Comparison of ENCODE assay signal across 15 cellular contexts in genomic region chr1:180181996-180182675, GRCh38. TPM values are rescaled to one million over a fixed set of nuclear protein-coding genes. Genes with fewer than 3 reads are reported as not detected.
A peak's percentile ranks its signal among the peaks of the same experiment; 100 is the strongest.
DNase-seq lines count a peak whose midpoint lies in the region; TF ChIP-seq lines count a peak whose summit lies in the region.
"Had no signal": no experiment of that assay in that cellular context is flagged by ENCODE, and none has a peak within 500 bp of the region (broad histone marks: within the 10 kb centered on the region; RNA-seq: fewer than 3 reads in every experiment).

No MANE protein-coding gene starts in this region.

- H3K4me3 Mint-ChIP-seq in H9 (no peak overlapping the region), glutamatergic neuron (ENCODE audit: unreplicated experiment) (no peak overlapping the region)
- H3K4me3 Mint-ChIP-seq: CD8-positive, alpha-beta T cell had no signal

- peak; percentile 50 for DNase-seq in DMS 273 (lab: John Stamatoyannopoulos, UW; ENCODE audit: unreplicated experiment)
- DNase-seq in DMS 273 treated with DMSO at 0.1 percent for 48 hours (lab: John Stamatoyannopoulos, UW): no peak
- DNase-seq in H9: no peak
- peak; percentile 14 for DNase-seq in glutamatergic neuron
- DNase-seq in sigmoid colon: peak; percentile 57
- DNase-seq in NCI-H2196 (lab: John Stamatoyannopoulos, UW; ENCODE audit: unreplicated experiment): no peak
- no peak for DNase-seq in coronary artery (ENCODE audit: low spot score)
- DNase-seq in G401 (ENCODE audit: low spot score): no peak
- DNase-seq: CD8-positive, alpha-beta T cell; DMS79 treated with DMSO at 0.1 percent for 48 hours; NCI-H1436 had no signal

- peak overlapping the region; percentile 37 to 91 (median 80); a peak in 5 of 7 replicates for H3K27ac Mint-ChIP-seq in H9
- H3K27ac Mint-ChIP-seq in glutamatergic neuron (ENCODE audit: unreplicated experiment): peak overlapping the region; percentile 59
- H3K27ac Mint-ChIP-seq: CD8-positive, alpha-beta T cell had no signal

- H2BK120ac ChIP-seq in H9 (ENCODE audit: low read depth, low read length, poor library complexity, severe bottlenecking): no peak overlapping the region

- H3K4me1 ChIP-seq in H9 (ENCODE audit: insufficient read depth, low read length): no peaks in the 10 kb centered on the region
- no peaks in the 10 kb centered on the region for H3K4me1 ChIP-seq in sigmoid colon

- no peak overlapping the region for H3T11ph ChIP-seq in H9 (ENCODE audit: low read length)

- no peak overlapping the region for H2AFZ ChIP-seq in H9 (ENCODE audit: low read length)

- H3K9ac ChIP-seq in H9 (ENCODE audit: extremely low read depth, insufficient read length, low read length): no peak overlapping the region

- H3K27me3 ChIP-seq in H9 (ENCODE audit: insufficient read depth, low read length) (no peaks in the 10 kb centered on the region), sigmoid colon (no peaks in the 10 kb centered on the region)

- H2AK5ac ChIP-seq in H9 (ENCODE audit: insufficient read length, low read length): no peak overlapping the region

- H3K79me1 ChIP-seq in H9 (ENCODE audit: insufficient read depth, low read depth, low read length, poor library complexity, severe bottlenecking): no peaks in the 10 kb centered on the region

- no peak overlapping the region for H3K27ac ChIP-seq in H9 (ENCODE audit: insufficient read length, low read depth, low read length)
- H3K27ac ChIP-seq in sigmoid colon: no peak overlapping the region
- no peak overlapping the region for H3K27ac ChIP-seq in coronary artery
- H3K27ac ChIP-seq: 22Rv1 had no signal

- no peak overlapping the region for H2BK15ac ChIP-seq in H9 (ENCODE audit: low read depth, low read length)

- no peak overlapping the region for H4K91ac ChIP-seq in H9 (ENCODE audit: insufficient read length, low read depth, low read length)

- no peak overlapping the region for H2BK12ac ChIP-seq in H9 (ENCODE audit: insufficient read length, low read depth, low read length)

- intact Hi-C loops in sigmoid colon (cut with DNase I): no loop called here

- no peak overlapping the region for H2BK20ac ChIP-seq in H9 (ENCODE audit: low read depth, low read length, poor library complexity, severe bottlenecking)

- H3K56ac ChIP-seq in H9 (ENCODE audit: insufficient read length, low read depth, low read length): no peak overlapping the region

- H4K20me1 ChIP-seq in H9 (ENCODE audit: control insufficient read depth, insufficient read depth, insufficient read length): no peaks in the 10 kb centered on the region

- H3K14ac ChIP-seq in H9 (ENCODE audit: insufficient read depth, low read length): no peak overlapping the region

- no peaks in the 10 kb centered on the region for H3K79me2 ChIP-seq in H9 (ENCODE audit: insufficient read depth, low read length)

- in situ Hi-C loops in G401 (cut with HindIII; ENCODE audit: low sequenced_read_pairs): no loop called here

- TF ChIP-seq EP300 in sigmoid colon (IDR thresholded peaks at IDR 0.05): no peak

- no peak overlapping the region for H3K18ac ChIP-seq in H9 (ENCODE audit: insufficient read length, low read depth, low read length)

- H3K36me3 Mint-ChIP-seq in H9 (ENCODE audit: insufficient read depth in 1 of 3, low read depth in 3 of 3) (peaks cover 8 to 22% (median 21%) of the 10 kb centered on the region in 3 experiments), glutamatergic neuron (ENCODE audit: unreplicated experiment) (no peaks in the 10 kb centered on the region)

- H3K9me3 Mint-ChIP-seq in H9 (no peaks in the 10 kb centered on the region), glutamatergic neuron (ENCODE audit: unreplicated experiment) (peaks cover 2% of the 10 kb centered on the region)
- H3K9me3 Mint-ChIP-seq: CD8-positive, alpha-beta T cell had no signal

- peaks cover 0 to 6% of the 10 kb centered on the region in 2 experiments; a peak in 2 of 4 replicates for H3K4me1 Mint-ChIP-seq in H9
- peaks cover 18% of the 10 kb centered on the region for H3K4me1 Mint-ChIP-seq in glutamatergic neuron (ENCODE audit: low read depth, unreplicated experiment)

- H3K9me3 ChIP-seq in H9 (ENCODE audit: control insufficient read depth, low read depth, low read length) (no peaks in the 10 kb centered on the region), sigmoid colon (no peaks in the 10 kb centered on the region)

- H3K23me2 ChIP-seq in H9 (ENCODE audit: insufficient read length, low read depth, low read length, poor library complexity, severe bottlenecking): no peaks in the 10 kb centered on the region

- TF ChIP-seq CTCF in H9 (conservative IDR thresholded peaks at IDR 0.05) (no peak), glutamatergic neuron (IDR thresholded peaks at IDR 0.05; ENCODE audit: partially characterized antibody, unreplicated experiment) (no peak), sigmoid colon (IDR thresholded peaks at IDR 0.05) (no peak), coronary artery (IDR thresholded peaks at IDR 0.05) (no peak)

- H3K4me2 ChIP-seq in H9 (ENCODE audit: insufficient read depth, insufficient read length, low read length): no peak overlapping the region

- H3K4me3 ChIP-seq in sigmoid colon: no peak overlapping the region
- H3K4me3 ChIP-seq in coronary artery: no peak overlapping the region
- H3K4me3 ChIP-seq: GM12878, K562 had no signal

- no peak overlapping the region for H3K23ac ChIP-seq in H9 (ENCODE audit: insufficient read length, low read depth, low read length)

- no CpG with 5 or more reads among the region's 24 CpGs for whole genome bisulfite sequencing in H9 (ENCODE audit: extremely low coverage, insufficient read length, low lambda C conversion rate)
- WGBS in sigmoid colon, 2 donors: 93 to 96% methylated on average over 24 of the region's 24 CpGs

- no peak for TF ChIP-seq POLR2A in sigmoid colon (IDR thresholded peaks at IDR 0.05)

- H3K4ac ChIP-seq in H9 (ENCODE audit: low read depth, low read length): no peak overlapping the region

- H3K27me3 Mint-ChIP-seq in H9 (ENCODE audit: low read depth) (no peaks in the 10 kb centered on the region), glutamatergic neuron (ENCODE audit: unreplicated experiment) (peaks cover 8% of the 10 kb centered on the region)

- peaks cover 5 to 55% (median 18%) of the 10 kb centered on the region in 4 donors for H3K36me3 ChIP-seq in sigmoid colon

- no peak overlapping the region for H4K8ac ChIP-seq in H9 (replicated peaks; ENCODE audit: insufficient read length, low read depth, low read length)

- no peak overlapping the region for H2BK5ac ChIP-seq in H9 (ENCODE audit: insufficient read length, low read length)

- H4K5ac ChIP-seq in H9 (ENCODE audit: insufficient read length, low read depth, low read length): no peak overlapping the region

RNA-seq across cellular contexts. Expression of gene QSOX1, which starts 27.5 kb away (rescaled TPM):
- total RNA-seq in H9 (2021) (76.5 and 79.2 TPM in 2 replicates), glutamatergic neuron (ENCODE audit: unreplicated experiment) (46.1 TPM), sigmoid colon (100 to 1,000 TPM in 1 of 4 donors, 10 to 100 TPM in 3; 64.5 to 102 (median 78.9) TPM)
- 100 to 1,000 TPM in 1 of 3 donors, 10 to 100 TPM in 2; 26.4 to 175 (median 27.7) TPM for polyA plus RNA-seq in sigmoid colon
- total RNA-seq in G401 (2014; rRNA removed; shearing (Covaris generic)): 44.8 and 60.2 TPM in 2 replicates

RNA-seq across cellular contexts. Expression of gene LHX4, which starts 47.9 kb away (rescaled TPM):
- 1.9 and 2.0 TPM in 2 replicates for total RNA-seq in H9 (2021)
- 2.1 TPM for total RNA-seq in glutamatergic neuron (ENCODE audit: unreplicated experiment)
- total RNA-seq in sigmoid colon: not detected
- under 1 TPM; 0.44 to 0.92 (median 0.60) TPM for polyA plus RNA-seq in sigmoid colon
- not detected in 2 replicates for total RNA-seq in G401 (2014; rRNA removed; shearing (Covaris generic))
- total RNA-seq: GM12878, Right ventricle myocardium inferior had no signal

Comparison
In these comparisons a context has a peak if more than half of its experiments do, and no peak if none do; other contexts are left out.
1. DNase-seq: peak in DMS 273 (single experiment), glutamatergic neuron (single experiment) and sigmoid colon (single experiment); none in DMS 273 treated with DMSO at 0.1 percent for 48 hours (single experiment), H9 (single experiment), NCI-H2196 (single experiment), coronary artery (single experiment) and G401 (single experiment).